In the genomic region with DNA sequence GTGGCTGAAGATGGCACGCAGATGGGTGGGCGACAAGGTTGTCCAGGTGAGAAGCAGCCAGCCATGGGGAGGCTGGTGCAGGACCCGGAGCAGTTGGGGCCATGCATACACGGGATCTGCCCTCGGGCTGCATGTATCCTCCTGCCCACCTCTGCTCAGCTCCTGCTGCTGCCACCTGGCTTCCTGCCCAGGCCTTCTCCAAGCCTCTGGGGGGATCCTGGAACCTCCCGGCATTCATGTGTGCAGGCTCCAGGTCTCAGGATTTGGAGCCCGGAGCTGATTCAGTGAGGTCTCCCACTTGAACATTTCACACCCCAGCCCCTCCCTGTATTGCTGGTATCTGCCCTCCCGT, we compare ENCODE assay signal across 26 cellular contexts. TPM values are rescaled to one million over a fixed set of nuclear protein-coding genes. Genes with fewer than 3 reads are reported as not detected.
A peak's percentile ranks its signal among the peaks of the same experiment; 100 is the strongest.
DNase-seq lines count a peak whose midpoint lies in the region; ATAC-seq and TF ChIP-seq lines count a peak whose summit lies in the region.
"Had no signal": no experiment of that assay in that cellular context is flagged by ENCODE, and none has a peak within 500 bp of the region (broad histone marks: within the 10 kb centered on the region; RNA-seq: fewer than 3 reads in every experiment).

No MANE protein-coding gene starts in this region.

- peaks cover 8% of the 10 kb centered on the region for H3K9me3 Mint-ChIP-seq in WTC11
- H3K9me3 Mint-ChIP-seq: activated CD4-positive, alpha-beta T cell treated with anti-CD3 and anti-CD28 coated beads, Interleukin-2, amount 10 ng/mL, durations not matched to agents 24 days and 14 days; activated naive CD8-positive, alpha-beta T cell treated with anti-CD3 and anti-CD28 coated beads for 36 hours; activated T-helper 17 cell treated with anti-CD3 and anti-CD28 coated beads, Interleukin-2, amount 50 U/mL, for 72 hours; stimulated activated memory B cell treated with anti-CD40 and anti-IgM and Interleukin-4, amounts not matched to agents 10 μg/mL and 1 μg/mL and 100 μg/mL, for 72 hours; T-cell had no signal

- no peaks in the 10 kb centered on the region; the same call in 1 of the 2 replicates for H3K27me3 Mint-ChIP-seq in WTC11 (ENCODE audit: low read depth)
- H3K27me3 Mint-ChIP-seq: activated naive CD8-positive, alpha-beta T cell treated with anti-CD3 and anti-CD28 coated beads for 36 hours; CD4-positive, CD25-positive, alpha-beta regulatory T cell; T-cell had no signal

- CTCF ChIA-PET in HEK293 (lab: Yijun Ruan, JAX) = interaction anchor here (0.6 kb wide), 1 partner anchor 9 kb away, joined by 3 read pairs; no protein-coding TSS in a partner anchor
- CTCF ChIA-PET in WTC11 (lab: Charles Lee) = no interaction called here

- peaks cover 10 to 19% (median 16%) of the 10 kb centered on the region in 11 experiments; a peak in 20 of 22 replicates for H3K9me3 ChIP-seq in BLaER1 treated with 17β-estradiol and CSF1 and Interleukin-3, amounts not matched to agents 10 nM and 100 nM (replicated peaks in 1 of 11)
- H3K9me3 ChIP-seq in HEK293 (ENCODE audit: control insufficient read depth, insufficient read depth, low read depth, low read length) = no peaks in the 10 kb centered on the region
- no peaks in the 10 kb centered on the region for H3K9me3 ChIP-seq in mucosa of descending colon
- no peaks in the 10 kb centered on the region for H3K9me3 ChIP-seq in MM.1S (replicated peaks; ENCODE audit: insufficient read depth, low read length)
- H3K9me3 ChIP-seq: thoracic aorta had no signal

- H3K27ac Mint-ChIP-seq in WTC11 = no peak overlapping the region
- H3K27ac Mint-ChIP-seq: activated CD4-positive, alpha-beta T cell treated with anti-CD3 and anti-CD28 coated beads, Interleukin-2, amount 10 ng/mL, durations not matched to agents 24 days and 14 days; activated naive CD8-positive, alpha-beta T cell treated with anti-CD3 and anti-CD28 coated beads for 36 hours; activated T-helper 17 cell treated with anti-CD3 and anti-CD28 coated beads, Interleukin-2, amount 50 U/mL, for 72 hours; CD4-positive, CD25-positive, alpha-beta regulatory T cell; endodermal cell; stimulated activated memory B cell treated with anti-CD40 and anti-IgM and Interleukin-4, amounts not matched to agents 10 μg/mL and 1 μg/mL and 100 μg/mL, for 72 hours; T-cell had no signal

- H3K4me1 ChIP-seq in BLaER1 treated with 17β-estradiol and CSF1 and Interleukin-3, amounts not matched to agents 10 nM and 100 nM = peaks cover 17 to 76% (median 64%) of the 10 kb centered on the region in 10 experiments
- H3K4me1 ChIP-seq in HEK293 (ENCODE audit: control insufficient read depth, insufficient read depth, low read length) = no peaks in the 10 kb centered on the region
- H3K4me1 ChIP-seq in mucosa of descending colon (ENCODE audit: low read depth) = no peaks in the 10 kb centered on the region
- H3K4me1 ChIP-seq in MM.1S (ENCODE audit: low read length) = no peaks in the 10 kb centered on the region

- H3K27ac ChIP-seq in BLaER1 treated with 17β-estradiol and CSF1 and Interleukin-3, amounts not matched to agents 10 nM and 100 nM = no peak overlapping the region
- H3K27ac ChIP-seq in HEK293 (ENCODE audit: extremely low read depth, low read depth, low read length) = no peak overlapping the region
- no peak overlapping the region for H3K27ac ChIP-seq in MM.1S (ENCODE audit: low read length)
- H3K27ac ChIP-seq: thoracic aorta had no signal

- H3K36me3 ChIP-seq in BLaER1 treated with 17β-estradiol and CSF1 and Interleukin-3, amounts not matched to agents 10 nM and 100 nM = peaks cover 0 to 5% (median 0%) of the 10 kb centered on the region in 11 experiments; a peak in 1 of 22 replicates
- H3K36me3 ChIP-seq in HEK293 (ENCODE audit: control insufficient read depth in 2 of 2, insufficient read depth in 1 of 2, low read length in 2 of 2) (peaks cover 0 to 4% of the 10 kb centered on the region in 2 experiments; a peak in 1 of 3 replicates), mucosa of descending colon (ENCODE audit: low read depth) (no peaks in the 10 kb centered on the region), MM.1S (replicated peaks; ENCODE audit: insufficient read depth, low read length) (no peaks in the 10 kb centered on the region)

- H2AFZ ChIP-seq in MM.1S (ENCODE audit: low read length) = no peak overlapping the region

- peaks cover 0 to 24% (median 3%) of the 10 kb centered on the region in 11 experiments; a peak in 9 of 22 replicates for H4K20me1 ChIP-seq in BLaER1 treated with 17β-estradiol and CSF1 and Interleukin-3, amounts not matched to agents 10 nM and 100 nM
- no peaks in the 10 kb centered on the region for H4K20me1 ChIP-seq in MM.1S (ENCODE audit: insufficient read depth, low read length)

- no peak overlapping the region for H3K4me3 ChIP-seq in BLaER1 treated with 17β-estradiol and CSF1 and Interleukin-3, amounts not matched to agents 10 nM and 100 nM
- no peak overlapping the region for H3K4me3 ChIP-seq in HEK293 (ENCODE audit: low read depth, low read length)
- H3K4me3 ChIP-seq in mucosa of descending colon = no peak overlapping the region
- H3K4me3 ChIP-seq in MM.1S (ENCODE audit: low read length) = no peak overlapping the region
- H3K4me3 ChIP-seq: thoracic aorta had no signal

- POLR2A ChIA-PET in HEK293 (lab: Yijun Ruan, JAX) (no interaction called here), WTC11 (lab: Charles Lee) (interaction anchor here (0.6 kb wide), 1 partner anchor 59 kb away, joined by 3 read pairs; no protein-coding TSS in a partner anchor)

- no peaks in the 10 kb centered on the region for H3K9me2 ChIP-seq in MM.1S (replicated peaks; ENCODE audit: insufficient read depth, low read length)

- H3K4me1 Mint-ChIP-seq in WTC11 = peaks cover 15% of the 10 kb centered on the region
- H3K4me1 Mint-ChIP-seq: activated CD4-positive, alpha-beta T cell treated with anti-CD3 and anti-CD28 coated beads, Interleukin-2, amount 10 ng/mL, durations not matched to agents 24 days and 14 days; activated naive CD8-positive, alpha-beta T cell treated with anti-CD3 and anti-CD28 coated beads for 36 hours; activated T-helper 17 cell treated with anti-CD3 and anti-CD28 coated beads, Interleukin-2, amount 50 U/mL, for 72 hours; CD4-positive, CD25-positive, alpha-beta regulatory T cell had no signal

- no peaks in the 10 kb centered on the region for H3K79me2 ChIP-seq in MM.1S (ENCODE audit: low read length)

- peaks cover 12% of the 10 kb centered on the region for H3K36me3 Mint-ChIP-seq in WTC11
- H3K36me3 Mint-ChIP-seq: activated naive CD8-positive, alpha-beta T cell treated with anti-CD3 and anti-CD28 coated beads for 36 hours; CD4-positive, CD25-positive, alpha-beta regulatory T cell; stimulated activated memory B cell treated with anti-CD40 and anti-IgM and Interleukin-4, amounts not matched to agents 10 μg/mL and 1 μg/mL and 100 μg/mL, for 72 hours; T-cell had no signal

- DNase-seq in WTC11 (ENCODE audit: low spot score) (peak; percentile 11), mucosa of descending colon (peak in 2 of 3 donors; percentile 7 to 34), A172 (ENCODE audit: low spot score) (no peak), MM.1S (no peak)
- DNase-seq: activated CD4-positive, alpha-beta T cell treated with anti-CD3 and anti-CD28 coated beads, Interleukin-2, amount 10 ng/mL, durations not matched to agents 24 days and 14 days; activated naive CD8-positive, alpha-beta T cell treated with anti-CD3 and anti-CD28 coated beads for 36 hours; CD4-positive, CD25-positive, alpha-beta regulatory T cell; DMS53; endodermal cell; GOT3; KG1; MV-4-11; NCI-H2107; NCI-H526; occipital lobe; SIG-M5; stimulated activated CD4-positive, alpha-beta T cell treated with anti-CD3 and anti-CD28 coated beads, Interleukin-1b, Interleukin-23, amount 100 ng/mL, for 48 hours; T-cell had no signal

- no peak overlapping the region for H3K9ac ChIP-seq in BLaER1 treated with 17β-estradiol and CSF1 and Interleukin-3, amounts not matched to agents 10 nM and 100 nM
- no peak overlapping the region for H3K9ac ChIP-seq in MM.1S (ENCODE audit: low read length)

- H3F3A ChIP-seq in MM.1S (ENCODE audit: insufficient read depth, low read length) = no peaks in the 10 kb centered on the region

- H3K4me3 Mint-ChIP-seq in WTC11 = no peak overlapping the region
- H3K4me3 Mint-ChIP-seq: activated CD4-positive, alpha-beta T cell treated with anti-CD3 and anti-CD28 coated beads, Interleukin-2, amount 10 ng/mL, durations not matched to agents 24 days and 14 days; activated naive CD8-positive, alpha-beta T cell treated with anti-CD3 and anti-CD28 coated beads for 36 hours; activated T-helper 17 cell treated with anti-CD3 and anti-CD28 coated beads, Interleukin-2, amount 50 U/mL, for 72 hours; endodermal cell; stimulated activated memory B cell treated with anti-CD40 and anti-IgM and Interleukin-4, amounts not matched to agents 10 μg/mL and 1 μg/mL and 100 μg/mL, for 72 hours; T-cell had no signal

- TF ChIP-seq CTCF in HEK293 (tag by site-specific recombination; IDR thresholded peaks at IDR 0.05) (no peak), WTC11 (IDR thresholded peaks at IDR 0.05) (no peak), mucosa of descending colon (IDR thresholded peaks at IDR 0.05) (no peak), MM.1S (IDR thresholded peaks at IDR 0.05; ENCODE audit: low read length) (no peak)

- H3K4me2 ChIP-seq in BLaER1 treated with 17β-estradiol and CSF1 and Interleukin-3, amounts not matched to agents 10 nM and 100 nM = peak overlapping the region in 8 of 11 experiments; percentile 83 to 97 (median 90); a peak in 15 of 22 replicates
- H3K4me2 ChIP-seq in MM.1S (ENCODE audit: low read depth, low read length) = no peak overlapping the region

- ATAC-seq in WTC11 (no peak), mucosa of descending colon (no peak), GM18519 (IDR thresholded peaks at IDR 0.05; ENCODE audit: low FRiP score, unreplicated experiment) (no peak), GM19467 (IDR thresholded peaks at IDR 0.05; ENCODE audit: unreplicated experiment) (no peak)
- ATAC-seq: activated T-helper 17 cell treated with anti-CD3 and anti-CD28 coated beads, Interleukin-2, amount 50 U/mL, for 72 hours; left lobe of liver; stimulated activated memory B cell treated with anti-CD40 and anti-IgM and Interleukin-4, amounts not matched to agents 10 μg/mL and 1 μg/mL and 100 μg/mL, for 72 hours; T-cell had no signal

- intact Hi-C loops in mucosa of descending colon (cut with DNase I, micrococcal nuclease) = no loop called here

- H3K27me3 ChIP-seq in BLaER1 treated with 17β-estradiol and CSF1 and Interleukin-3, amounts not matched to agents 10 nM and 100 nM = peaks cover 0 to 34% (median 0%) of the 10 kb centered on the region in 11 experiments; a peak in 6 of 22 replicates
- H3K27me3 ChIP-seq in MM.1S (replicated peaks; ENCODE audit: insufficient read depth, low read length) = no peaks in the 10 kb centered on the region

RNA-seq across cellular contexts. Expression of a gene that starts 27.0 kb away (rescaled TPM):
- total RNA-seq in WTC11 (2021) = 114 to 131 TPM (median 129 TPM) in 3 replicates
- total RNA-seq in mucosa of descending colon = 10 to 100 TPM; 52.7 to 63.0 (median 57.5) TPM
- total RNA-seq in A172 (2014; rRNA removed; shearing (Covaris generic)) = 39.2 and 39.9 TPM in 2 replicates

Comparison
In these comparisons a context has a peak if more than half of its experiments do, and no peak if none do; other contexts are left out.
1. DNase-seq: peak in WTC11 (single experiment) and mucosa of descending colon (2 of 3); none in A172 (single experiment) and MM.1S (single experiment).